8 cellular contexts compared by ENCODE assay signal in the genomic region with DNA sequence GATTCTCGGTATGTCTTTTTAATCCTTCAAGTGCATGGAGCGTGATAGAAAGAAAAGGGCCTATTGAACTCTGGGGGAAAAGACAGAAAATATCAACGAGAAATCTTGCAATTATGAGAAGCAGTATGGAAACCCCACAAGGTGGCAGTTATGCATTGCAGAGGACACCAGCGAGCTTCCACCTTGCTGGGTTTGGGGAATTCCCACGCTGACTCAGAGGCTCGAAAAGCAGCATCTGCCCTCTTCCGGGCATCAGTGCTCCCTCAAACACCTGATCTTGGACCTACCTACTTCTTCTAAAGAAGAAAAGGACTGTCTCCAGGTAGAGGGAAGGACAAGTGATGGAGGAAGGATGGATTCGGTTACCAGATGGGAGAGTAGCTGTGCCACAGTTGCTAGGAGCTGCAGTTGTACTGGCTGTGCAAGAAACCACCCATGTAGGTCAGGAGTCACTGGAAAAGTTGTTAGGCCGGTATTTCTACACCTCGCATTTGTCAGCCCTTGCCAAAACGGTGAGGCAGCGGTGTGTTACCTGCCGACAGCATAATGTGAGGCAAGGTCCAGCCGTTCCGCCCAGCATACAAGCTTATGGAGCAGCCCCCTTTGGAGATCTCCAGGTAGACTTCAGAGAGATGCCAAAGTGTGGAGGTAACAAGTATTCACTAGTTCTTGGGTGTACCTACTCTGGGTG. TPM values are rescaled to one million over a fixed set of nuclear protein-coding genes. Genes with fewer than 3 reads are reported as not detected.
DNase-seq lines count a peak whose midpoint lies in the region; ATAC-seq and TF ChIP-seq lines count a peak whose summit lies in the region.
"Not testable (repeated sequence)": the region's sequence is repeated elsewhere in the genome, so short reads cannot be mapped to it uniquely, and the experiment has no call there.

No MANE protein-coding gene starts in this region.

- not testable (repeated sequence) for H3K36me3 Mint-ChIP-seq in activated CD4-positive, alpha-beta T cell treated with anti-CD3 and anti-CD28 coated beads for 36 hours (ENCODE audit: low read depth); activated T-helper 1 cell treated with anti-CD3 and anti-CD28 coated beads, Interleukin-12 subunit alpha, Interleukin-12 subunit beta, Interleukin-2, Interleukin-4 antibody, amounts not matched to agents 30 ng/mL and 10 ng/mL and 1 ng/mL, durations not matched to agents 14 hours and 24 hours and 36 hours (ENCODE audit: low read depth); naive thymus-derived CD8-positive, alpha-beta T cell

- not testable (repeated sequence) for H3K27me3 Mint-ChIP-seq in activated CD4-positive, alpha-beta T cell treated with anti-CD3 and anti-CD28 coated beads for 36 hours; activated T-helper 1 cell treated with anti-CD3 and anti-CD28 coated beads, Interleukin-12 subunit alpha, Interleukin-12 subunit beta, Interleukin-2, Interleukin-4 antibody, amounts not matched to agents 30 ng/mL and 10 ng/mL and 1 ng/mL, durations not matched to agents 14 hours and 24 hours and 36 hours (ENCODE audit: insufficient read depth)
- peaks cover 0 to 21% (median 3%) of the 10 kb centered on the region in 5 donors for H3K27me3 Mint-ChIP-seq in naive thymus-derived CD8-positive, alpha-beta T cell

- intact Hi-C loops in activated CD4-positive, alpha-beta T cell treated with anti-CD3 and anti-CD28 coated beads for 36 hours (cut with DNase I, micrococcal nuclease): loop anchor here in 1 of 2 experiments (1.0 to 5.0 kb wide), 5 partner anchors 45 to 487 kb away; partner anchors contain the start of genes MCEE, MPHOSPH10, NAGK and ZNF638
- intact Hi-C loops in activated T-helper 1 cell treated with anti-CD3 and anti-CD28 coated beads, Interleukin-12 subunit alpha, Interleukin-12 subunit beta, Interleukin-2, Interleukin-4 antibody, amounts not matched to agents 30 ng/mL and 10 ng/mL and 1 ng/mL, durations not matched to agents 14 hours and 24 hours and 36 hours (cut with micrococcal nuclease): loop anchor here (1.0 to 2.0 kb wide), 3 partner anchors 45 to 203 kb away; partner anchors contain the start of genes MCEE, MPHOSPH10, NAGK and PAIP2B

- POLR2A ChIA-PET in activated CD4-positive, alpha-beta T cell treated with anti-CD3 and anti-CD28 coated beads for 36 hours (lab: Charles Lee): not testable (repeated sequence)
- POLR2A ChIA-PET in naive thymus-derived CD8-positive, alpha-beta T cell (lab: Charles Lee): interaction anchor here (1.2 to 1.6 kb wide), 2 partner anchors 26 to 44 kb away, joined by 3 to 7 read pairs; partner anchors contain the start of gene NAGK

- H3K9me3 Mint-ChIP-seq in activated CD4-positive, alpha-beta T cell treated with anti-CD3 and anti-CD28 coated beads for 36 hours (ENCODE audit: low read depth); activated T-helper 1 cell treated with anti-CD3 and anti-CD28 coated beads, Interleukin-12 subunit alpha, Interleukin-12 subunit beta, Interleukin-2, Interleukin-4 antibody, amounts not matched to agents 30 ng/mL and 10 ng/mL and 1 ng/mL, durations not matched to agents 14 hours and 24 hours and 36 hours; naive thymus-derived CD8-positive, alpha-beta T cell: not testable (repeated sequence)

- H3K27ac ChIP-seq in urinary bladder (ENCODE audit: low read depth): peak overlapping the region; percentile 73

- not testable (repeated sequence) for H3K36me3 ChIP-seq in urinary bladder (ENCODE audit: insufficient read depth)

- peak; percentile 48 for DNase-seq in NK-92 treated with Interleukin-12 subunit alpha and Interleukin-12 subunit beta, amount 100 ng/mL, for 24 hours (lab: John Stamatoyannopoulos, UW)
- peak; percentile 87 for DNase-seq in activated CD4-positive, alpha-beta T cell treated with anti-CD3 and anti-CD28 coated beads for 36 hours
- peak; percentile 70 for DNase-seq in activated T-helper 1 cell treated with anti-CD3 and anti-CD28 coated beads, Interleukin-12 subunit alpha, Interleukin-12 subunit beta, Interleukin-2, Interleukin-4 antibody, amounts not matched to agents 30 ng/mL and 10 ng/mL and 1 ng/mL, durations not matched to agents 14 hours and 24 hours and 36 hours (ENCODE audit: low spot score)
- peak; percentile 36 for DNase-seq in effector CD4-positive, alpha-beta T cell
- DNase-seq in naive thymus-derived CD8-positive, alpha-beta T cell: peak in 9 of 10 donors; percentile 12 to 79 (median 49)
- DNase-seq in stimulated activated CD4-positive, alpha-beta T cell treated with anti-CD3 and anti-CD28 coated beads, TNF-alpha, amount 100 ng/mL, for 4 hours (ENCODE audit: low read depth in 3 of 3): peak; percentile 34 to 67 (median 62)

- peak overlapping the region; percentile 69 for H3K27ac Mint-ChIP-seq in activated CD4-positive, alpha-beta T cell treated with anti-CD3 and anti-CD28 coated beads for 36 hours
- peak overlapping the region; percentile 73 for H3K27ac Mint-ChIP-seq in activated T-helper 1 cell treated with anti-CD3 and anti-CD28 coated beads, Interleukin-12 subunit alpha, Interleukin-12 subunit beta, Interleukin-2, Interleukin-4 antibody, amounts not matched to agents 30 ng/mL and 10 ng/mL and 1 ng/mL, durations not matched to agents 14 hours and 24 hours and 36 hours
- peak overlapping the region in 7 of 10 donors; percentile 28 to 79 (median 37) for H3K27ac Mint-ChIP-seq in naive thymus-derived CD8-positive, alpha-beta T cell

- not testable (repeated sequence) for H3K4me3 Mint-ChIP-seq in activated CD4-positive, alpha-beta T cell treated with anti-CD3 and anti-CD28 coated beads for 36 hours; activated T-helper 1 cell treated with anti-CD3 and anti-CD28 coated beads, Interleukin-12 subunit alpha, Interleukin-12 subunit beta, Interleukin-2, Interleukin-4 antibody, amounts not matched to agents 30 ng/mL and 10 ng/mL and 1 ng/mL, durations not matched to agents 14 hours and 24 hours and 36 hours; naive thymus-derived CD8-positive, alpha-beta T cell

- not testable (repeated sequence) for ATAC-seq in activated CD4-positive, alpha-beta T cell treated with anti-CD3 and anti-CD28 coated beads for 36 hours; naive thymus-derived CD8-positive, alpha-beta T cell

- H3K4me3 ChIP-seq in urinary bladder (ENCODE audit: low read depth, low read length): not testable (repeated sequence)

- peak; percentile 42 for TF ChIP-seq CTCF in GM12873 (IDR thresholded peaks at IDR 0.05; ENCODE audit: insufficient read depth, low read depth, low read length, missing control alignments)

- CTCF ChIA-PET in activated CD4-positive, alpha-beta T cell treated with anti-CD3 and anti-CD28 coated beads for 36 hours (lab: Charles Lee): interaction anchor here (1.4 to 1.5 kb wide), 2 partner anchors 45 to 77 kb away, joined by 3 to 7 read pairs; partner anchors contain the start of gene NAGK

- H3K4me1 ChIP-seq in urinary bladder (ENCODE audit: insufficient read depth): not testable (repeated sequence)

- peaks cover 13% of the 10 kb centered on the region for H3K4me1 Mint-ChIP-seq in activated CD4-positive, alpha-beta T cell treated with anti-CD3 and anti-CD28 coated beads for 36 hours
- peaks cover 11% of the 10 kb centered on the region for H3K4me1 Mint-ChIP-seq in activated T-helper 1 cell treated with anti-CD3 and anti-CD28 coated beads, Interleukin-12 subunit alpha, Interleukin-12 subunit beta, Interleukin-2, Interleukin-4 antibody, amounts not matched to agents 30 ng/mL and 10 ng/mL and 1 ng/mL, durations not matched to agents 14 hours and 24 hours and 36 hours (ENCODE audit: low read depth)
- H3K4me1 Mint-ChIP-seq in naive thymus-derived CD8-positive, alpha-beta T cell: not testable (repeated sequence)

- 59% methylated on average over 15 of the region's 15 CpGs for WGBS in urinary bladder

RNA-seq across cellular contexts. Expression of gene TEX261, which starts 29.0 kb away (rescaled TPM):
- total RNA-seq in activated CD4-positive, alpha-beta T cell treated with anti-CD3 and anti-CD28 coated beads for 36 hours: 10 to 100 TPM; 39.1 to 48.5 TPM
- 89.4 and 97.4 TPM in 2 replicates for total RNA-seq in activated T-helper 1 cell treated with anti-CD3 and anti-CD28 coated beads, Interleukin-12 subunit alpha, Interleukin-12 subunit beta, Interleukin-2, Interleukin-4 antibody, amounts not matched to agents 30 ng/mL and 10 ng/mL and 1 ng/mL, durations not matched to agents 14 hours and 24 hours and 36 hours
- total RNA-seq in naive thymus-derived CD8-positive, alpha-beta T cell: 10 to 100 TPM; 58.1 to 63.1 TPM
- 10 to 100 TPM; 33.7 to 40.6 (median 39.9) TPM for polyA plus RNA-seq in naive thymus-derived CD8-positive, alpha-beta T cell
- 25.0 TPM for total RNA-seq in urinary bladder
- 44.4 TPM for polyA plus RNA-seq in urinary bladder

RNA-seq across cellular contexts. Expression of gene NAGK, which starts 44.8 kb away (rescaled TPM):
- total RNA-seq in activated CD4-positive, alpha-beta T cell treated with anti-CD3 and anti-CD28 coated beads for 36 hours: 10 to 100 TPM; 39.7 to 40.6 TPM
- 75.2 and 83.2 TPM in 2 replicates for total RNA-seq in activated T-helper 1 cell treated with anti-CD3 and anti-CD28 coated beads, Interleukin-12 subunit alpha, Interleukin-12 subunit beta, Interleukin-2, Interleukin-4 antibody, amounts not matched to agents 30 ng/mL and 10 ng/mL and 1 ng/mL, durations not matched to agents 14 hours and 24 hours and 36 hours
- total RNA-seq in naive thymus-derived CD8-positive, alpha-beta T cell: 100 to 1,000 TPM in 1 of 2 experiments, 10 to 100 TPM in 1; 96.2 to 113 TPM
- 10 to 100 TPM; 33.7 to 51.1 (median 43.6) TPM for polyA plus RNA-seq in naive thymus-derived CD8-positive, alpha-beta T cell
- total RNA-seq in urinary bladder: 41.8 TPM
- 93.8 TPM for polyA plus RNA-seq in urinary bladder

RNA-seq across cellular contexts. Expression of gene ANKRD53, which starts 45.3 kb away (rescaled TPM):
- total RNA-seq in activated CD4-positive, alpha-beta T cell treated with anti-CD3 and anti-CD28 coated beads for 36 hours: under 1 TPM in 1 of 2 experiments, not detected in 1; 0.14 TPM
- not detected in 2 replicates for total RNA-seq in activated T-helper 1 cell treated with anti-CD3 and anti-CD28 coated beads, Interleukin-12 subunit alpha, Interleukin-12 subunit beta, Interleukin-2, Interleukin-4 antibody, amounts not matched to agents 30 ng/mL and 10 ng/mL and 1 ng/mL, durations not matched to agents 14 hours and 24 hours and 36 hours
- 1 to 10 TPM; 1.3 to 1.6 TPM for total RNA-seq in naive thymus-derived CD8-positive, alpha-beta T cell
- polyA plus RNA-seq in naive thymus-derived CD8-positive, alpha-beta T cell: not detected
- 1.8 TPM for total RNA-seq in urinary bladder
- 2.9 TPM for polyA plus RNA-seq in urinary bladder

Comparison
In these comparisons a context has a peak if more than half of its experiments do, and no peak if none do; other contexts are left out.
1. DNase-seq: peak in every context shown above with its lines; median percentile 87 in activated CD4-positive, alpha-beta T cell treated with anti-CD3 and anti-CD28 coated beads for 36 hours; 70 in activated T-helper 1 cell treated with anti-CD3 and anti-CD28 coated beads, Interleukin-12 subunit alpha, Interleukin-12 subunit beta, Interleukin-2, Interleukin-4 antibody, amounts not matched to agents 30 ng/mL and 10 ng/mL and 1 ng/mL, durations not matched to agents 14 hours and 24 hours and 36 hours; 62 in stimulated activated CD4-positive, alpha-beta T cell treated with anti-CD3 and anti-CD28 coated beads, TNF-alpha, amount 100 ng/mL, for 4 hours; 49 in naive thymus-derived CD8-positive, alpha-beta T cell; 48 in NK-92 treated with Interleukin-12 subunit alpha and Interleukin-12 subunit beta, amount 100 ng/mL, for 24 hours; 36 in effector CD4-positive, alpha-beta T cell.